ENCODE assay signal across 9 cellular contexts in genomic region chr7:122137291-122138077, GRCh38. TPM values are rescaled to one million over a fixed set of nuclear protein-coding genes. Genes with fewer than 3 reads are reported as not detected.
DNase-seq lines count a peak whose midpoint lies in the region; ATAC-seq and TF ChIP-seq lines count a peak whose summit lies in the region.
"Had no signal": no experiment of that assay in that cellular context is flagged by ENCODE, and none has a peak within 500 bp of the region (broad histone marks: within the 10 kb centered on the region; RNA-seq: fewer than 3 reads in every experiment).

No MANE protein-coding gene starts in this region.

- TF ChIP-seq CTCF in HEK293 (tag by site-specific recombination; IDR thresholded peaks at IDR 0.05) (no peak), lower leg skin (IDR thresholded peaks at IDR 0.05) (no peak)

- peak overlapping the region; percentile 6 for H3K27ac Mint-ChIP-seq in activated T-helper 17 cell treated with anti-CD3 and anti-CD28 coated beads, Interleukin-2, amount 50 U/mL, for 72 hours
- H3K27ac Mint-ChIP-seq in stimulated activated memory B cell treated with anti-CD40 and anti-IgM and Interleukin-4, amounts not matched to agents 10 μg/mL and 1 μg/mL and 100 μg/mL, for 72 hours, result peak overlapping the region; percentile 25

- H3K27me3 ChIP-seq in right cardiac atrium (ENCODE audit: control insufficient read depth, insufficient read depth), result no peaks in the 10 kb centered on the region

- no peak for ATAC-seq in activated T-helper 17 cell treated with anti-CD3 and anti-CD28 coated beads, Interleukin-2, amount 50 U/mL, for 72 hours (replicated peaks)
- ATAC-seq in right cardiac atrium (no peak), GM18519 (IDR thresholded peaks at IDR 0.05; ENCODE audit: low FRiP score, unreplicated experiment) (no peak)
- ATAC-seq in stimulated activated memory B cell treated with anti-CD40 and anti-IgM and Interleukin-4, amounts not matched to agents 10 μg/mL and 1 μg/mL and 100 μg/mL, for 72 hours, result no peak

- H3K36me3 Mint-ChIP-seq in activated T-helper 17 cell treated with anti-CD3 and anti-CD28 coated beads, Interleukin-2, amount 50 U/mL, for 72 hours (ENCODE audit: low read depth), result no peaks in the 10 kb centered on the region
- H3K36me3 Mint-ChIP-seq in stimulated activated memory B cell treated with anti-CD40 and anti-IgM and Interleukin-4, amounts not matched to agents 10 μg/mL and 1 μg/mL and 100 μg/mL, for 72 hours, result no peaks in the 10 kb centered on the region

- H3K27ac ChIP-seq in HEK293 (ENCODE audit: extremely low read depth, low read depth, low read length), result no peak overlapping the region
- no peak overlapping the region for H3K27ac ChIP-seq in right cardiac atrium (ENCODE audit: low read length)

- H3K4me1 ChIP-seq in HEK293 (ENCODE audit: control insufficient read depth, insufficient read depth, low read length) (peaks cover 18% of the 10 kb centered on the region), right cardiac atrium (ENCODE audit: control insufficient read depth, insufficient read depth, low read length) (peaks cover 2% of the 10 kb centered on the region)

- H3K4me3 ChIP-seq in HEK293 (ENCODE audit: low read depth, low read length) (peak overlapping the region; percentile 10; the same call in 1 of the 2 replicates), right cardiac atrium (ENCODE audit: low read length) (peak overlapping the region; percentile 65), lower leg skin (ENCODE audit: low read depth, poor library complexity, severe bottlenecking) (no peak overlapping the region)

- TF ChIP-seq POLR2A in lower leg skin (IDR thresholded peaks at IDR 0.05), result no peak

- WGBS in right cardiac atrium, result 19% methylated on average over 5 of the region's 5 CpGs
- WGBS in lower leg skin, 2 donors, result 21 to 36% methylated on average over 5 of the region's 5 CpGs

- no peak for DNase-seq in right cardiac atrium
- DNase-seq in lower leg skin (ENCODE audit: low spot score in 2 of 2), result no peak
- DNase-seq in MV-4-11 (lab: John Stamatoyannopoulos, UW), result no peak
- DNase-seq in NCI-H187 treated with DMSO at 0.1 percent for 48 hours (lab: John Stamatoyannopoulos, UW), result no peak
- DNase-seq: NCI-H1105 treated with DMSO at 0.1 percent for 48 hours had no signal

- H3K4me1 Mint-ChIP-seq in activated T-helper 17 cell treated with anti-CD3 and anti-CD28 coated beads, Interleukin-2, amount 50 U/mL, for 72 hours, result peaks cover 17% of the 10 kb centered on the region
- peaks cover 26% of the 10 kb centered on the region for H3K4me1 Mint-ChIP-seq in stimulated activated memory B cell treated with anti-CD40 and anti-IgM and Interleukin-4, amounts not matched to agents 10 μg/mL and 1 μg/mL and 100 μg/mL, for 72 hours

- no peaks in the 10 kb centered on the region for H3K9me3 ChIP-seq in HEK293 (ENCODE audit: control insufficient read depth, insufficient read depth, low read depth, low read length)
- H3K9me3 ChIP-seq in right cardiac atrium (ENCODE audit: control insufficient read depth, low read length), result no peaks in the 10 kb centered on the region

- no peaks in the 10 kb centered on the region for H3K27me3 Mint-ChIP-seq in activated T-helper 17 cell treated with anti-CD3 and anti-CD28 coated beads, Interleukin-2, amount 50 U/mL, for 72 hours
- no peaks in the 10 kb centered on the region for H3K27me3 Mint-ChIP-seq in stimulated activated memory B cell treated with anti-CD40 and anti-IgM and Interleukin-4, amounts not matched to agents 10 μg/mL and 1 μg/mL and 100 μg/mL, for 72 hours

- CTCF ChIA-PET in HEK293 (lab: Yijun Ruan, JAX), result interaction anchor here (0.6 to 1.3 kb wide), 2 partner anchors 45 to 826 kb away, joined by 3 to 4 read pairs; no protein-coding TSS in a partner anchor

- peak overlapping the region; percentile 54 for H3K4me3 Mint-ChIP-seq in activated T-helper 17 cell treated with anti-CD3 and anti-CD28 coated beads, Interleukin-2, amount 50 U/mL, for 72 hours
- H3K4me3 Mint-ChIP-seq in stimulated activated memory B cell treated with anti-CD40 and anti-IgM and Interleukin-4, amounts not matched to agents 10 μg/mL and 1 μg/mL and 100 μg/mL, for 72 hours, result peak overlapping the region; percentile 63

- POLR2A ChIA-PET in HEK293 (lab: Yijun Ruan, JAX), result interaction anchor here (0.6 kb wide), 1 partner anchor 167 kb away, joined by 5 read pairs; the partner anchor contains the start of gene FEZF1

- H3K36me3 ChIP-seq in HEK293 (ENCODE audit: control insufficient read depth in 2 of 2, insufficient read depth in 1 of 2, low read length in 2 of 2), result peaks cover 0 to 6% of the 10 kb centered on the region in 2 experiments; a peak in 1 of 3 replicates

- intact Hi-C loops in right cardiac atrium (cut with DNase I) (no loop called here), lower leg skin (cut with DNase I; ENCODE audit: low total_unique reads) (no loop called here)

- no peaks in the 10 kb centered on the region for H3K9me3 Mint-ChIP-seq in activated T-helper 17 cell treated with anti-CD3 and anti-CD28 coated beads, Interleukin-2, amount 50 U/mL, for 72 hours
- H3K9me3 Mint-ChIP-seq in stimulated activated memory B cell treated with anti-CD40 and anti-IgM and Interleukin-4, amounts not matched to agents 10 μg/mL and 1 μg/mL and 100 μg/mL, for 72 hours, result no peaks in the 10 kb centered on the region

TF ChIP-seq in HEK293, 187 proteins besides CTCF, POLR2A, EP300 and RAD21:
- TF ChIP-seq HOXD13 (CRISPR knock-in tag; IDR thresholded peaks at IDR 0.05; ENCODE audit: borderline replicate concordance) (no peak), ZNF560 (tag by site-specific recombination; IDR thresholded peaks at IDR 0.05; ENCODE audit: borderline replicate concordance) (no peak), ZFHX2 (tag by site-specific recombination; conservative IDR thresholded peaks at IDR 0.05) (no peak), ZNF335 (tag by site-specific recombination; conservative IDR thresholded peaks at IDR 0.05) (peak; percentile 20; the same call in 1 of the 2 replicates), KLF17 (tag by site-specific recombination; IDR thresholded peaks at IDR 0.05) (no peak), ZNF10 (tag by site-specific recombination; IDR thresholded peaks at IDR 0.05) (no peak), ZNF366 (tag by site-specific recombination; conservative IDR thresholded peaks at IDR 0.05) (peak; percentile 51; the same call in 1 of the 2 replicates), PRDM6 (tag by site-specific recombination; IDR thresholded peaks at IDR 0.05) (0 out of 2 replicates have a peak, but pooled peaks have one; percentile 21)

RNA-seq across cellular contexts. Expression of gene AASS, which starts 6.6 kb away (rescaled TPM):
- 1 to 10 TPM; 2.2 to 4.4 TPM for total RNA-seq in activated T-helper 17 cell treated with anti-CD3 and anti-CD28 coated beads, Interleukin-2, amount 50 U/mL, for 72 hours
- total RNA-seq in right cardiac atrium (10 to 100 TPM; 11.8 to 22.2 (median 13.5) TPM), lower leg skin (10 to 100 TPM in 1 of 4 donors, 1 to 10 TPM in 3; 7.7 to 13.3 (median 8.4) TPM)
- polyA plus RNA-seq in right cardiac atrium, result 9.1 TPM
